34 cellular contexts compared by ENCODE assay signal in genomic region chr11:71400216-71400615, GRCh38.
"Had no signal": no experiment of that assay in that cellular context is flagged by ENCODE, and none has a peak within 500 bp of the region (broad histone marks: within the 10 kb centered on the region; RNA-seq: fewer than 3 reads in every experiment).

No MANE protein-coding gene starts in this region.

- H3K4me2 ChIP-seq: KMS-11 had no signal

- H3K9me3 ChIP-seq: MG63 had no signal

- H3K4me3 ChIP-seq: MG63 had no signal

- DNase-seq: Karpas-422, Kasumi-1, KG1, MG63, MM.1S, MV-4-11, NCI-H1048, NCI-H1092, NCI-H1092 treated with DMSO at 0.1 percent for 48 hours, NCI-H1105, NCI-H1105 treated with DMSO at 0.1 percent for 48 hours, NCI-H1417, NCI-H1417 treated with DMSO at 0.1 percent for 48 hours, NCI-H1436, NCI-H1436 treated with DMSO at 0.1 percent for 48 hours, NCI-H146, NCI-H1694, NCI-H1694 treated with DMSO at 0.1 percent for 48 hours, NCI-H187, NCI-H187 treated with DMSO at 0.1 percent for 48 hours, NCI-H1930, NCI-H2029, NCI-H2029 treated with DMSO at 0.1 percent for 48 hours, NCI-H2081, NCI-H2081 treated with DMSO at 0.1 percent for 48 hours, NCI-H2107, NCI-H2171, NCI-H2171 treated with DMSO at 0.1 percent for 48 hours, NCI-H2227 treated with DMSO at 0.1 percent for 48 hours, NCI-H226, NCI-H345, NCI-H446, NCI-H446 treated with DMSO at 0.1 percent for 48 hours had no signal

- H3K9ac ChIP-seq: KMS-11 had no signal

- H3K36me3 ChIP-seq: MG63 had no signal

- H3K27me3 ChIP-seq: MG63 had no signal

- H3K27ac ChIP-seq: KMS-11 had no signal
